18 cellular contexts compared by ENCODE assay signal in the genomic region with DNA sequence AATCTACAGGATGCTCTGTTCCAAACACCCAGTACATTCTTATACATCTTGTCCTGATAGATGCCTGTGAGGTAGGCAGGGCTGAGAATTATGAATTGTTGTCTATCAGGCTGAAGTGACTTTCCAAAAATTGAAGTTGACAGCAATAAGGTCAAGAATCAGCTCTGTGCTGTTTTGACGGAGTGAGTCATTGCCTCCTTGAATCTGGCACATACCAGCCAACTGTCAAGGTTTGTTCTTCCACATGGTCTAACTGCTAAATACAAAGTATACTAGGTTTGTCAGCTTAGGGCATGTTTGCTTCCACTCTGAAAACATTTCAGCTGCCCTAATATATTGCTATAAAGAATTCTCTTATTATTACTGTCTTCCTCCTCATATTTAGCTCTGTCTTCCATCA. TPM values are rescaled to one million over a fixed set of nuclear protein-coding genes. Genes with fewer than 3 reads are reported as not detected.
A peak's percentile ranks its signal among the peaks of the same experiment; 100 is the strongest.
DNase-seq lines count a peak whose midpoint lies in the region; ATAC-seq, FAIRE-seq and TF ChIP-seq lines count a peak whose summit lies in the region.
"Had no signal": no experiment of that assay in that cellular context is flagged by ENCODE, and none has a peak within 500 bp of the region (broad histone marks: within the 10 kb centered on the region; RNA-seq: fewer than 3 reads in every experiment).

No MANE protein-coding gene starts in this region.

- H3K4me1 ChIP-seq in RWPE2 (ENCODE audit: insufficient read depth, poor library complexity, severe bottlenecking) (peaks cover 45% of the 10 kb centered on the region), fibroblast of lung (ENCODE audit: control insufficient read depth, extremely low read depth, insufficient read depth, low read length) (peaks cover 37% of the 10 kb centered on the region), pancreas (peaks cover 19 to 34% (median 33%) of the 10 kb centered on the region in 3 donors), Caco-2 (peaks cover 2% of the 10 kb centered on the region; the same call in 1 of the 2 replicates), GM23338 (ENCODE audit: insufficient read depth) (peaks cover 5% of the 10 kb centered on the region; the same call in 1 of the 2 replicates)

- H3K4me3 Mint-ChIP-seq in Caco-2 (ENCODE audit: unreplicated experiment) (no peak overlapping the region), GM23338 (no peak overlapping the region)
- H3K4me3 Mint-ChIP-seq: activated naive CD4-positive, alpha-beta T cell treated with anti-CD3 and anti-CD28 coated beads, Interleukin-2, amount 50 U/mL, for 24 hours; CD4-positive, alpha-beta memory T cell; mesothelial cell of epicardium; stimulated activated naive CD8-positive, alpha-beta T cell treated with anti-CD3 and anti-CD28 coated beads, Interleukin-15, amount 100 ng/mL, for 72 hours had no signal

- H3K9me3 ChIP-seq in RWPE2 (ENCODE audit: severe bottlenecking) = no peaks in the 10 kb centered on the region
- H3K9me3 ChIP-seq in fibroblast of lung (ENCODE audit: control insufficient read depth, insufficient read depth, low read depth, low read length) = no peaks in the 10 kb centered on the region
- H3K9me3 ChIP-seq in pancreas = no peaks in the 10 kb centered on the region
- H3K9me3 ChIP-seq in Caco-2 = no peaks in the 10 kb centered on the region

- H3K4me1 Mint-ChIP-seq in Caco-2 (ENCODE audit: low read depth, unreplicated experiment) (peaks cover 6% of the 10 kb centered on the region), GM23338 (peaks cover 20% of the 10 kb centered on the region)
- H3K4me1 Mint-ChIP-seq: activated naive CD4-positive, alpha-beta T cell treated with anti-CD3 and anti-CD28 coated beads, Interleukin-2, amount 50 U/mL, for 24 hours; CD4-positive, alpha-beta memory T cell; stimulated activated naive CD8-positive, alpha-beta T cell treated with anti-CD3 and anti-CD28 coated beads, Interleukin-15, amount 100 ng/mL, for 72 hours had no signal

- H3F3A ChIP-seq in GM23338 (replicated peaks; ENCODE audit: low read depth) = no peaks in the 10 kb centered on the region

- intact Hi-C loops in pancreas (cut with DNase I) = no loop called here
- intact Hi-C loops in Caco-2 (cut with micrococcal nuclease; ENCODE audit: unreplicated experiment) = no loop called here

- no TSS peak for BruUV-seq in Caco-2 (replicated peaks; lab: Mats Ljungman, UMichigan)

- H2AFZ ChIP-seq in fibroblast of lung (ENCODE audit: low read length) (no peak overlapping the region), GM23338 (no peak overlapping the region)

- no peak overlapping the region for H3K4me3 ChIP-seq in RWPE2 (ENCODE audit: severe bottlenecking)
- H3K4me3 ChIP-seq in fibroblast of lung (replicated peaks in 1 of 4; ENCODE audit: control extremely low read depth in 1 of 4, insufficient read depth in 1 of 4, low read depth in 3 of 4, low read length in 4 of 4) = no peak overlapping the region
- no peak overlapping the region for H3K4me3 ChIP-seq in pancreas
- H3K4me3 ChIP-seq in Caco-2 (ENCODE audit: low read depth, low read length) = no peak overlapping the region
- no peak overlapping the region for H3K4me3 ChIP-seq in GM23338
- H3K4me3 ChIP-seq: dorsolateral prefrontal cortex had no signal

- no peaks in the 10 kb centered on the region for H3K9me3 Mint-ChIP-seq in Caco-2 (ENCODE audit: unreplicated experiment)
- H3K9me3 Mint-ChIP-seq in GM23338 = no peaks in the 10 kb centered on the region
- H3K9me3 Mint-ChIP-seq: activated naive CD4-positive, alpha-beta T cell treated with anti-CD3 and anti-CD28 coated beads, Interleukin-2, amount 50 U/mL, for 24 hours; CD4-positive, alpha-beta memory T cell; mesothelial cell of epicardium; stimulated activated naive CD8-positive, alpha-beta T cell treated with anti-CD3 and anti-CD28 coated beads, Interleukin-15, amount 100 ng/mL, for 72 hours had no signal

- no peak overlapping the region for H3K27ac Mint-ChIP-seq in Caco-2 (ENCODE audit: unreplicated experiment)
- H3K27ac Mint-ChIP-seq in GM23338 = no peak overlapping the region
- H3K27ac Mint-ChIP-seq: activated naive CD4-positive, alpha-beta T cell treated with anti-CD3 and anti-CD28 coated beads, Interleukin-2, amount 50 U/mL, for 24 hours; CD4-positive, alpha-beta memory T cell; stimulated activated naive CD8-positive, alpha-beta T cell treated with anti-CD3 and anti-CD28 coated beads, Interleukin-15, amount 100 ng/mL, for 72 hours had no signal

- H3K9me2 ChIP-seq in GM23338 (ENCODE audit: insufficient read depth) = no peaks in the 10 kb centered on the region

- DNase-seq in GM12891 (ENCODE audit: insufficient read length, low spot score) (no peak), RWPE2 (ENCODE audit: low spot score) (no peak), fibroblast of lung (ENCODE audit: low read depth in 2 of 2) (peak; percentile 46 to 71), pancreas (no peak), Caco-2 (no peak), NCI-H2107 treated with DMSO at 0.1 percent for 48 hours (lab: John Stamatoyannopoulos, UW; ENCODE audit: unreplicated experiment) (no peak), GM23338 (ENCODE audit: low spot score) (no peak), CD1c-positive myeloid dendritic cell (ENCODE audit: extremely low spot score) (no peak)
- DNase-seq: CD4-positive, alpha-beta memory T cell; dorsolateral prefrontal cortex; hypothalamus; MV-4-11; stimulated activated naive CD8-positive, alpha-beta T cell treated with anti-CD3 and anti-CD28 coated beads, Interleukin-15, amount 100 ng/mL, for 72 hours; T-helper 9 cell had no signal

- H3K27ac ChIP-seq in RWPE2 (ENCODE audit: poor library complexity, severe bottlenecking) = peak overlapping the region; percentile 22
- no peak overlapping the region for H3K27ac ChIP-seq in fibroblast of lung (ENCODE audit: insufficient read depth, low read length)
- H3K27ac ChIP-seq in pancreas = peak overlapping the region in 1 of 4 donors; percentile 17
- no peak overlapping the region for H3K27ac ChIP-seq in GM23338 (ENCODE audit: low read depth)
- H3K27ac ChIP-seq: dorsolateral prefrontal cortex, HL-60 had no signal

- no peak for TF ChIP-seq POLR2A in GM12891 (IDR thresholded peaks at IDR 0.05; ENCODE audit: low read depth, low read length)

- POLR2A ChIA-PET in Caco-2 (lab: Charles Lee) = no interaction called here

- 18 to 45% methylated on average over 1 of the region's 1 CpG for WGBS in pancreas, 2 donors

- H3K27me3 Mint-ChIP-seq in Caco-2 (ENCODE audit: insufficient read depth, unreplicated experiment) (no peaks in the 10 kb centered on the region), GM23338 (ENCODE audit: insufficient read depth, low read depth, poor library complexity) (peaks cover 2% of the 10 kb centered on the region)

- peak; percentile 20 for FAIRE-seq in GM12891 (lab: Jason Lieb, UNC)
- FAIRE-seq in pancreas (lab: Jason Lieb, UNC) = no peak

- H3K27me3 ChIP-seq in RWPE2 (ENCODE audit: insufficient read depth, poor library complexity, severe bottlenecking) (no peaks in the 10 kb centered on the region), fibroblast of lung (ENCODE audit: control insufficient read depth, insufficient read depth, low read length) (no peaks in the 10 kb centered on the region), pancreas (no peaks in the 10 kb centered on the region), Caco-2 (replicated peaks; ENCODE audit: control insufficient read depth, insufficient read depth, low read length) (no peaks in the 10 kb centered on the region), GM23338 (ENCODE audit: insufficient read depth) (no peaks in the 10 kb centered on the region)
- H3K27me3 ChIP-seq: dorsolateral prefrontal cortex had no signal

- H3K9ac ChIP-seq in fibroblast of lung (ENCODE audit: insufficient read depth, low read length) = no peak overlapping the region

- CTCF ChIA-PET in Caco-2 (lab: Charles Lee) = no interaction called here

- H3K36me3 ChIP-seq in RWPE2 (ENCODE audit: low read depth) = peaks cover 4% of the 10 kb centered on the region; the same call in 1 of the 2 replicates
- H3K36me3 ChIP-seq in fibroblast of lung (ENCODE audit: control insufficient read depth, insufficient read depth, low read length) = no peaks in the 10 kb centered on the region
- H3K36me3 ChIP-seq in pancreas = no peaks in the 10 kb centered on the region
- H3K36me3 ChIP-seq in Caco-2 (ENCODE audit: control insufficient read depth, insufficient read depth, low read length) = no peaks in the 10 kb centered on the region
- H3K36me3 ChIP-seq in GM23338 (ENCODE audit: insufficient read depth) = no peaks in the 10 kb centered on the region

- TF ChIP-seq CTCF in RWPE2 (IDR thresholded peaks at IDR 0.05; ENCODE audit: poor library complexity, severe bottlenecking) = no peak
- no peak for TF ChIP-seq CTCF in fibroblast of lung (conservative IDR thresholded peaks at IDR 0.05 in 1 of 2, IDR thresholded peaks at IDR 0.05 in 1 of 2; ENCODE audit: low read depth in 1 of 2, low read length in 2 of 2)
- TF ChIP-seq CTCF in pancreas (IDR thresholded peaks at IDR 0.05) = no peak
- TF ChIP-seq CTCF in Caco-2 (IDR thresholded peaks at IDR 0.05; ENCODE audit: insufficient read depth in 1 of 2, low read depth in 1 of 2, low read length in 1 of 2, severe bottlenecking in 1 of 2, unreplicated experiment in 1 of 2) = no peak
- no peak for TF ChIP-seq CTCF in GM23338 (conservative IDR thresholded peaks at IDR 0.05; ENCODE audit: low read depth in 2 of 2)

- H3K4me2 ChIP-seq in fibroblast of lung (ENCODE audit: extremely low read depth, insufficient read depth, low read length) (peak overlapping the region; percentile 32), GM23338 (no peak overlapping the region)

- H3K36me3 Mint-ChIP-seq in Caco-2 (ENCODE audit: insufficient read depth, unreplicated experiment) (peaks cover 6% of the 10 kb centered on the region), GM23338 (ENCODE audit: low read depth) (peaks cover 3% of the 10 kb centered on the region; the same call in 1 of the 3 replicates)
- H3K36me3 Mint-ChIP-seq: activated naive CD4-positive, alpha-beta T cell treated with anti-CD3 and anti-CD28 coated beads, Interleukin-2, amount 50 U/mL, for 24 hours; CD4-positive, alpha-beta memory T cell had no signal

- H4K20me1 ChIP-seq in fibroblast of lung (ENCODE audit: control insufficient read depth, extremely low read depth, insufficient read depth, low read length) = no peaks in the 10 kb centered on the region
- H4K20me1 ChIP-seq in GM23338 (replicated peaks; ENCODE audit: insufficient read depth) = peaks cover 13% of the 10 kb centered on the region; the same call in 1 of the 2 replicates

- H3K79me2 ChIP-seq in fibroblast of lung (ENCODE audit: control insufficient read depth, insufficient read depth, low read length) = peaks cover 80% of the 10 kb centered on the region
- peaks cover 94% of the 10 kb centered on the region for H3K79me2 ChIP-seq in GM23338 (replicated peaks; ENCODE audit: insufficient read depth)

- ATAC-seq in RWPE2 (ENCODE audit: low read depth) (peak; percentile 70), pancreas (peak; percentile 77 to 91 (median 80)), GM23338 (no peak)
- ATAC-seq: Panc1; stimulated activated naive CD8-positive, alpha-beta T cell treated with anti-CD3 and anti-CD28 coated beads, Interleukin-15, amount 100 ng/mL, for 72 hours had no signal

RNA-seq across cellular contexts. Expression of a gene that starts 32.3 kb away (rescaled TPM):
- 3.7 TPM for polyA plus RNA-seq in GM12891 (2012; ENCODE audit: low read depth, missing spikeins)
- total RNA-seq in fibroblast of lung (10.5 and 13.0 TPM in 2 replicates), pancreas (10 to 100 TPM; 10.2 to 30.6 (median 15.1) TPM), Caco-2 (2022) (25.1 and 28.1 TPM in 2 replicates)
- polyA plus RNA-seq in fibroblast of lung (15.7 and 18.8 TPM in 2 replicates), pancreas (1 to 10 TPM; 4.0 to 5.6 TPM), GM23338 (2016; fragmentation: Nextera tagmentation; extraction: Ambion mirVana) (6.2 and 7.8 TPM in 2 replicates)
- polyA plus RNA-seq in fibroblast of lung (2012) = 10.6 and 16.4 TPM in 2 replicates
- 69.2 and 74.1 TPM in 2 replicates for polyA minus RNA-seq in fibroblast of lung (ENCODE audit: low replicate concordance)
- 12.4 and 22.9 TPM in 2 replicates for total RNA-seq in GM23338 (2014; rRNA removed; shearing (Covaris generic))

Comparison
In these comparisons a context has a peak if more than half of its experiments do, and no peak if none do; other contexts are left out.
1. DNase-seq: peak in fibroblast of lung (2 of 2); none in GM12891 (single experiment), RWPE2 (single experiment), pancreas (0 of 6), Caco-2 (0 of 2), NCI-H2107 treated with DMSO at 0.1 percent for 48 hours (single experiment), GM23338 (single experiment) and CD1c-positive myeloid dendritic cell (single experiment).